In genomic region chr2:25983735-25984134, GRCh38 we compare ENCODE assay signal across 22 cellular contexts. TPM values are rescaled to one million over a fixed set of nuclear protein-coding genes. Genes with fewer than 3 reads are reported as not detected.
DNase-seq lines count a peak whose midpoint lies in the region; ATAC-seq and TF ChIP-seq lines count a peak whose summit lies in the region.
"Had no signal": no experiment of that assay in that cellular context is flagged by ENCODE, and none has a peak within 500 bp of the region (broad histone marks: within the 10 kb centered on the region; RNA-seq: fewer than 3 reads in every experiment).

No MANE protein-coding gene starts in this region.

- H3K27ac Mint-ChIP-seq in activated naive CD4-positive, alpha-beta T cell treated with anti-CD3 and anti-CD28 coated beads, Interleukin-2, amount 10 ng/mL, durations not matched to agents 7 days and 5 days: peak overlapping the region; percentile 13
- no peak overlapping the region for H3K27ac Mint-ChIP-seq in WTC11
- no peak overlapping the region for H3K27ac Mint-ChIP-seq in immature natural killer cell

- no peak overlapping the region for H3K9ac ChIP-seq in smooth muscle cell (ENCODE audit: low read depth)

- no peaks in the 10 kb centered on the region for H3K36me3 Mint-ChIP-seq in activated naive CD4-positive, alpha-beta T cell treated with anti-CD3 and anti-CD28 coated beads, Interleukin-2, amount 10 ng/mL, durations not matched to agents 7 days and 5 days
- H3K36me3 Mint-ChIP-seq in WTC11 (peaks cover 9% of the 10 kb centered on the region), immature natural killer cell (no peaks in the 10 kb centered on the region)

- ATAC-seq in WTC11 (no peak), HG02759 (IDR thresholded peaks at IDR 0.05; ENCODE audit: unreplicated experiment) (no peak), GM18517 (IDR thresholded peaks at IDR 0.05; ENCODE audit: unreplicated experiment) (no peak)
- ATAC-seq: foreskin keratinocyte had no signal

- H3K4me3 ChIP-seq in smooth muscle cell: no peak overlapping the region

- H3K9me3 Mint-ChIP-seq in activated naive CD4-positive, alpha-beta T cell treated with anti-CD3 and anti-CD28 coated beads, Interleukin-2, amount 10 ng/mL, durations not matched to agents 7 days and 5 days: no peaks in the 10 kb centered on the region
- H3K9me3 Mint-ChIP-seq in WTC11 (no peaks in the 10 kb centered on the region), immature natural killer cell (no peaks in the 10 kb centered on the region)
- H3K9me3 Mint-ChIP-seq: activated B cell treated with CpG ODN at 0.5 μM for 24 hours had no signal

- no peak for TF ChIP-seq CTCF in WTC11 (IDR thresholded peaks at IDR 0.05)
- no peak for TF ChIP-seq CTCF in smooth muscle cell (IDR thresholded peaks at IDR 0.05; ENCODE audit: borderline replicate concordance, insufficient read depth, poor library complexity, severe bottlenecking)

- no peak overlapping the region for H3K27ac ChIP-seq in smooth muscle cell (ENCODE audit: low read depth)
- H3K27ac ChIP-seq: foreskin keratinocyte, HL-60 had no signal

- H3K4me3 Mint-ChIP-seq in activated naive CD4-positive, alpha-beta T cell treated with anti-CD3 and anti-CD28 coated beads, Interleukin-2, amount 10 ng/mL, durations not matched to agents 7 days and 5 days: no peak overlapping the region
- H3K4me3 Mint-ChIP-seq in WTC11: peak overlapping the region; percentile 85
- H3K4me3 Mint-ChIP-seq in immature natural killer cell: peak overlapping the region; percentile 84 to 93 (median 87)

- peaks cover 8% of the 10 kb centered on the region for H3F3A ChIP-seq in smooth muscle cell (ENCODE audit: low read depth)

- H2AFZ ChIP-seq in smooth muscle cell (ENCODE audit: low read depth): peak overlapping the region; percentile 97

- no peak for DNase-seq in activated naive CD4-positive, alpha-beta T cell treated with anti-CD3 and anti-CD28 coated beads, Interleukin-2, amount 10 ng/mL, durations not matched to agents 7 days and 5 days
- no peak for DNase-seq in activated naive CD4-positive, alpha-beta T cell treated with Interleukin-2 at 50 U/mL for 16 hours
- DNase-seq in WTC11 (ENCODE audit: low spot score) (no peak), immature natural killer cell (no peak), smooth muscle cell (lab: John Stamatoyannopoulos, UW; ENCODE audit: unreplicated experiment) (no peak), HuH-7 (ENCODE audit: low spot score) (no peak)
- DNase-seq: activated B cell treated with CpG ODN at 0.5 μM for 24 hours; activated effector memory CD4-positive, alpha-beta T cell treated with anti-CD3 and anti-CD28 coated beads, Interleukin-2, amount 50 U/mL, for 16 hours; COR-L47; cortex of kidney; foreskin keratinocyte; KG1; NCI-H2081 treated with DMSO at 0.1 percent for 48 hours; NCI-H526 treated with DMSO at 0.1 percent for 48 hours; OCI-M1; SHP77; sigmoid colon; stimulated activated CD4-positive, alpha-beta T cell treated with anti-CD3 and anti-CD28 coated beads, Interleukin-2, amount 100 ng/mL, for 24 hours had no signal

- peaks cover 21% of the 10 kb centered on the region for H3K4me1 Mint-ChIP-seq in activated naive CD4-positive, alpha-beta T cell treated with anti-CD3 and anti-CD28 coated beads, Interleukin-2, amount 10 ng/mL, durations not matched to agents 7 days and 5 days
- H3K4me1 Mint-ChIP-seq in WTC11: peaks cover 31% of the 10 kb centered on the region
- peaks cover 7 to 9% of the 10 kb centered on the region in 2 donors for H3K4me1 Mint-ChIP-seq in immature natural killer cell
- H3K4me1 Mint-ChIP-seq: activated B cell treated with CpG ODN at 0.5 μM for 24 hours had no signal

- H3K4me1 ChIP-seq in smooth muscle cell (ENCODE audit: low read depth): peaks cover 14% of the 10 kb centered on the region

- H3K36me3 ChIP-seq in smooth muscle cell (ENCODE audit: low read depth): no peaks in the 10 kb centered on the region
- H3K36me3 ChIP-seq: ascending aorta, sigmoid colon had no signal

- H3K27me3 ChIP-seq in smooth muscle cell (ENCODE audit: low read depth): no peaks in the 10 kb centered on the region
- H3K27me3 ChIP-seq: ascending aorta, foreskin keratinocyte, sigmoid colon had no signal

- no peaks in the 10 kb centered on the region for H3K9me3 ChIP-seq in smooth muscle cell (replicated peaks; ENCODE audit: low read depth)
- H3K9me3 ChIP-seq: ascending aorta, sigmoid colon had no signal

- peaks cover 17% of the 10 kb centered on the region for H3K27me3 Mint-ChIP-seq in activated naive CD4-positive, alpha-beta T cell treated with anti-CD3 and anti-CD28 coated beads, Interleukin-2, amount 10 ng/mL, durations not matched to agents 7 days and 5 days
- no peaks in the 10 kb centered on the region; the same call in 1 of the 2 replicates for H3K27me3 Mint-ChIP-seq in WTC11 (ENCODE audit: low read depth)
- peaks cover 0 to 2% (median 2%) of the 10 kb centered on the region in 3 donors for H3K27me3 Mint-ChIP-seq in immature natural killer cell (ENCODE audit: low read depth in 3 of 3)
- H3K27me3 Mint-ChIP-seq: activated B cell treated with CpG ODN at 0.5 μM for 24 hours had no signal

- POLR2A ChIA-PET in WTC11 (lab: Charles Lee): no interaction called here

- H3K4me2 ChIP-seq in smooth muscle cell: no peak overlapping the region

- H4K20me1 ChIP-seq in smooth muscle cell (ENCODE audit: low read depth): peaks cover 11% of the 10 kb centered on the region

- H3K79me2 ChIP-seq in smooth muscle cell (ENCODE audit: low read depth): peaks cover 21% of the 10 kb centered on the region

- CTCF ChIA-PET in activated naive CD4-positive, alpha-beta T cell treated with anti-CD3 and anti-CD28 coated beads, Interleukin-2, amount 10 ng/mL, durations not matched to agents 7 days and 5 days (lab: Charles Lee): interaction anchor here (0.6 to 1.0 kb wide), 2 partner anchors 48 to 80 kb away, joined by 3 read pairs; no protein-coding TSS in a partner anchor
- CTCF ChIA-PET in WTC11 (lab: Charles Lee): interaction anchor here (0.6 to 1.9 kb wide), 4 partner anchors 9 to 144 kb away, joined by 3 to 5 read pairs (median 4); no protein-coding TSS in a partner anchor

TF ChIP-seq in WTC11, 78 proteins besides CTCF, POLR2A, EP300 and RAD21 (continues in another document):
- TF ChIP-seq ZBTB43 (CRISPR knock-in tag; IDR thresholded peaks at IDR 0.05): no peak
- no peak for TF ChIP-seq E2F1 (CRISPR knock-in tag; IDR thresholded peaks at IDR 0.05)
- no peak for TF ChIP-seq SOX15 (CRISPR knock-in tag; IDR thresholded peaks at IDR 0.05)
- TF ChIP-seq NR1H2 (CRISPR knock-in tag; IDR thresholded peaks at IDR 0.05): no peak
- TF ChIP-seq TP53 (CRISPR knock-in tag; IDR thresholded peaks at IDR 0.05): no peak
- TF ChIP-seq STAT6 (CRISPR knock-in tag; conservative IDR thresholded peaks at IDR 0.05; ENCODE audit: low read depth): no peak
- TF ChIP-seq EMX1 (CRISPR knock-in tag; IDR thresholded peaks at IDR 0.05): no peak
- TF ChIP-seq JUN (CRISPR knock-in tag; IDR thresholded peaks at IDR 0.05): no peak
- TF ChIP-seq ZNF138 (CRISPR knock-in tag; conservative IDR thresholded peaks at IDR 0.05): no peak

RNA-seq across cellular contexts. Expression of gene KIF3C, which starts 1.4 kb away (rescaled TPM):
- 48.1 to 60.1 TPM (median 55.8 TPM) in 3 replicates for total RNA-seq in WTC11 (2021)
- 1 to 10 TPM in 2 of 3 donors, not detected in 1; 1.6 to 2.5 TPM for polyA plus RNA-seq in immature natural killer cell
- 13.0 and 14.7 TPM in 2 replicates for total RNA-seq in smooth muscle cell
- 18.9 and 21.2 TPM in 2 replicates for polyA plus RNA-seq in smooth muscle cell

RNA-seq across cellular contexts. Expression of gene RAB10, which starts 50.1 kb away (rescaled TPM):
- total RNA-seq in WTC11 (2021) (127 to 142 TPM (median 132 TPM) in 3 replicates), smooth muscle cell (121 and 149 TPM in 2 replicates)
- polyA plus RNA-seq in immature natural killer cell (10 to 100 TPM; 69.9 to 85.2 (median 80.5) TPM), smooth muscle cell (101 and 111 TPM in 2 replicates)
